Comparison of ENCODE assay signal across 9 cellular contexts in genomic region chr10:118832242-118832651, GRCh38.
A peak's percentile ranks its signal among the peaks of the same experiment; 100 is the strongest.
DNase-seq lines count a peak whose midpoint lies in the region; ATAC-seq and TF ChIP-seq lines count a peak whose summit lies in the region.
"Had no signal": no experiment of that assay in that cellular context is flagged by ENCODE, and none has a peak within 500 bp of the region (broad histone marks: within the 10 kb centered on the region; RNA-seq: fewer than 3 reads in every experiment).

No MANE protein-coding gene starts in this region.

- peaks cover 0 to 3% (median 0%) of the 10 kb centered on the region in 7 donors for H3K9me3 Mint-ChIP-seq in CD14-positive monocyte
- peaks cover 0 to 7% (median 0%) of the 10 kb centered on the region in 9 donors for H3K9me3 Mint-ChIP-seq in naive thymus-derived CD8-positive, alpha-beta T cell
- peaks cover 7% of the 10 kb centered on the region for H3K9me3 Mint-ChIP-seq in activated T-helper 1 cell treated with anti-CD3 and anti-CD28 coated beads, Interleukin-12 subunit alpha, Interleukin-12 subunit beta, Interleukin-2, Interleukin-4 antibody, amounts not matched to agents 30 ng/mL and 10 ng/mL and 1 ng/mL, durations not matched to agents 14 hours and 24 hours and 36 hours

- no peaks in the 10 kb centered on the region for H3K36me3 Mint-ChIP-seq in CD14-positive monocyte
- H3K36me3 Mint-ChIP-seq in naive thymus-derived CD8-positive, alpha-beta T cell: no peaks in the 10 kb centered on the region
- H3K36me3 Mint-ChIP-seq in activated T-helper 1 cell treated with anti-CD3 and anti-CD28 coated beads, Interleukin-12 subunit alpha, Interleukin-12 subunit beta, Interleukin-2, Interleukin-4 antibody, amounts not matched to agents 30 ng/mL and 10 ng/mL and 1 ng/mL, durations not matched to agents 14 hours and 24 hours and 36 hours (ENCODE audit: low read depth): no peaks in the 10 kb centered on the region

- intact Hi-C loops in CD14-positive monocyte (cut with micrococcal nuclease): no loop called here
- intact Hi-C loops in activated T-helper 1 cell treated with anti-CD3 and anti-CD28 coated beads, Interleukin-12 subunit alpha, Interleukin-12 subunit beta, Interleukin-2, Interleukin-4 antibody, amounts not matched to agents 30 ng/mL and 10 ng/mL and 1 ng/mL, durations not matched to agents 14 hours and 24 hours and 36 hours (cut with micrococcal nuclease): no loop called here

- peak overlapping the region; percentile 31 to 86 (median 81) for H3K27ac Mint-ChIP-seq in CD14-positive monocyte
- peak overlapping the region in 4 of 10 donors; percentile 35 to 79 (median 70) for H3K27ac Mint-ChIP-seq in naive thymus-derived CD8-positive, alpha-beta T cell
- no peak overlapping the region for H3K27ac Mint-ChIP-seq in activated T-helper 1 cell treated with anti-CD3 and anti-CD28 coated beads, Interleukin-12 subunit alpha, Interleukin-12 subunit beta, Interleukin-2, Interleukin-4 antibody, amounts not matched to agents 30 ng/mL and 10 ng/mL and 1 ng/mL, durations not matched to agents 14 hours and 24 hours and 36 hours

- no peaks in the 10 kb centered on the region for H3K79me2 ChIP-seq in fibroblast of lung (ENCODE audit: control insufficient read depth, insufficient read depth, low read length)

- peaks cover 27% of the 10 kb centered on the region for H3K4me1 Mint-ChIP-seq in CD14-positive monocyte
- peaks cover 4 to 6% (median 6%) of the 10 kb centered on the region in 4 donors for H3K4me1 Mint-ChIP-seq in naive thymus-derived CD8-positive, alpha-beta T cell
- H3K4me1 Mint-ChIP-seq in activated T-helper 1 cell treated with anti-CD3 and anti-CD28 coated beads, Interleukin-12 subunit alpha, Interleukin-12 subunit beta, Interleukin-2, Interleukin-4 antibody, amounts not matched to agents 30 ng/mL and 10 ng/mL and 1 ng/mL, durations not matched to agents 14 hours and 24 hours and 36 hours (ENCODE audit: low read depth): no peaks in the 10 kb centered on the region

- H3K27ac ChIP-seq in fibroblast of lung (ENCODE audit: insufficient read depth, low read length): no peak overlapping the region

- DNase-seq in CD14-positive monocyte (ENCODE audit: low spot score): peak; percentile 60
- peak; percentile 73 to 74 for DNase-seq in NOMO-1 (lab: John Stamatoyannopoulos, UW; ENCODE audit: unreplicated experiment in 2 of 2)
- peak; percentile 15 to 24 for DNase-seq in fibroblast of lung (ENCODE audit: low read depth in 2 of 2)
- DNase-seq in naive thymus-derived CD8-positive, alpha-beta T cell: no peak
- no peak for DNase-seq in germinal center (ENCODE audit: low spot score)
- DNase-seq in dedifferentiated amniotic fluid mesenchymal stem cell (ENCODE audit: extremely low spot score): no peak
- no peak for DNase-seq in activated T-helper 1 cell treated with anti-CD3 and anti-CD28 coated beads, Interleukin-12 subunit alpha, Interleukin-12 subunit beta, Interleukin-2, Interleukin-4 antibody, amounts not matched to agents 30 ng/mL and 10 ng/mL and 1 ng/mL, durations not matched to agents 14 hours and 24 hours and 36 hours (ENCODE audit: low spot score)

- no peak for ATAC-seq in naive thymus-derived CD8-positive, alpha-beta T cell
- ATAC-seq in HG03439 (IDR thresholded peaks at IDR 0.05; ENCODE audit: unreplicated experiment): no peak
- ATAC-seq: Panc1 had no signal

- H3K4me1 ChIP-seq in fibroblast of lung (ENCODE audit: control insufficient read depth, extremely low read depth, insufficient read depth, low read length): no peaks in the 10 kb centered on the region

- H3K9ac ChIP-seq in fibroblast of lung (ENCODE audit: insufficient read depth, low read length): no peak overlapping the region

- no peak for TF ChIP-seq CTCF in CD14-positive monocyte (IDR thresholded peaks at IDR 0.05)
- no peak for TF ChIP-seq CTCF in fibroblast of lung (conservative IDR thresholded peaks at IDR 0.05 in 1 of 2, IDR thresholded peaks at IDR 0.05 in 1 of 2; ENCODE audit: low read depth in 1 of 2, low read length in 2 of 2)

- no peaks in the 10 kb centered on the region for H4K20me1 ChIP-seq in fibroblast of lung (ENCODE audit: control insufficient read depth, extremely low read depth, insufficient read depth, low read length)

- H3K9me3 ChIP-seq in fibroblast of lung (ENCODE audit: control insufficient read depth, insufficient read depth, low read depth, low read length): no peaks in the 10 kb centered on the region

- no peak overlapping the region for H3K4me2 ChIP-seq in fibroblast of lung (ENCODE audit: extremely low read depth, insufficient read depth, low read length)

- H3K4me3 Mint-ChIP-seq in CD14-positive monocyte: peak overlapping the region; percentile 67 to 85
- peak overlapping the region in 7 of 10 donors; percentile 1 to 61 (median 28) for H3K4me3 Mint-ChIP-seq in naive thymus-derived CD8-positive, alpha-beta T cell
- H3K4me3 Mint-ChIP-seq in activated T-helper 1 cell treated with anti-CD3 and anti-CD28 coated beads, Interleukin-12 subunit alpha, Interleukin-12 subunit beta, Interleukin-2, Interleukin-4 antibody, amounts not matched to agents 30 ng/mL and 10 ng/mL and 1 ng/mL, durations not matched to agents 14 hours and 24 hours and 36 hours: no peak overlapping the region

- peaks cover 0 to 6% (median 4%) of the 10 kb centered on the region in 3 donors for H3K27me3 Mint-ChIP-seq in CD14-positive monocyte (ENCODE audit: low read depth in 3 of 3)
- no peaks in the 10 kb centered on the region for H3K27me3 Mint-ChIP-seq in naive thymus-derived CD8-positive, alpha-beta T cell
- H3K27me3 Mint-ChIP-seq in activated T-helper 1 cell treated with anti-CD3 and anti-CD28 coated beads, Interleukin-12 subunit alpha, Interleukin-12 subunit beta, Interleukin-2, Interleukin-4 antibody, amounts not matched to agents 30 ng/mL and 10 ng/mL and 1 ng/mL, durations not matched to agents 14 hours and 24 hours and 36 hours (ENCODE audit: insufficient read depth): no peaks in the 10 kb centered on the region

- POLR2A ChIA-PET in naive thymus-derived CD8-positive, alpha-beta T cell (lab: Charles Lee): no interaction called here

- H3K4me3 ChIP-seq in fibroblast of lung (replicated peaks in 1 of 4; ENCODE audit: control extremely low read depth in 1 of 4, insufficient read depth in 1 of 4, low read depth in 3 of 4, low read length in 4 of 4): no peak overlapping the region

- no peaks in the 10 kb centered on the region for H3K27me3 ChIP-seq in fibroblast of lung (ENCODE audit: control insufficient read depth, insufficient read depth, low read length)

- no peaks in the 10 kb centered on the region for H3K36me3 ChIP-seq in fibroblast of lung (ENCODE audit: control insufficient read depth, insufficient read depth, low read length)

- H2AFZ ChIP-seq in fibroblast of lung (ENCODE audit: low read length): no peak overlapping the region

Comparison
In these comparisons a context has a peak if more than half of its experiments do, and no peak if none do; other contexts are left out.
1. DNase-seq: peak in CD14-positive monocyte (single experiment), NOMO-1 (2 of 2) and fibroblast of lung (2 of 2); none in naive thymus-derived CD8-positive, alpha-beta T cell (0 of 10), germinal center (single experiment), dedifferentiated amniotic fluid mesenchymal stem cell (single experiment) and activated T-helper 1 cell treated with anti-CD3 and anti-CD28 coated beads, Interleukin-12 subunit alpha, Interleukin-12 subunit beta, Interleukin-2, Interleukin-4 antibody, amounts not matched to agents 30 ng/mL and 10 ng/mL and 1 ng/mL, durations not matched to agents 14 hours and 24 hours and 36 hours (single experiment).